In the genomic region with DNA sequence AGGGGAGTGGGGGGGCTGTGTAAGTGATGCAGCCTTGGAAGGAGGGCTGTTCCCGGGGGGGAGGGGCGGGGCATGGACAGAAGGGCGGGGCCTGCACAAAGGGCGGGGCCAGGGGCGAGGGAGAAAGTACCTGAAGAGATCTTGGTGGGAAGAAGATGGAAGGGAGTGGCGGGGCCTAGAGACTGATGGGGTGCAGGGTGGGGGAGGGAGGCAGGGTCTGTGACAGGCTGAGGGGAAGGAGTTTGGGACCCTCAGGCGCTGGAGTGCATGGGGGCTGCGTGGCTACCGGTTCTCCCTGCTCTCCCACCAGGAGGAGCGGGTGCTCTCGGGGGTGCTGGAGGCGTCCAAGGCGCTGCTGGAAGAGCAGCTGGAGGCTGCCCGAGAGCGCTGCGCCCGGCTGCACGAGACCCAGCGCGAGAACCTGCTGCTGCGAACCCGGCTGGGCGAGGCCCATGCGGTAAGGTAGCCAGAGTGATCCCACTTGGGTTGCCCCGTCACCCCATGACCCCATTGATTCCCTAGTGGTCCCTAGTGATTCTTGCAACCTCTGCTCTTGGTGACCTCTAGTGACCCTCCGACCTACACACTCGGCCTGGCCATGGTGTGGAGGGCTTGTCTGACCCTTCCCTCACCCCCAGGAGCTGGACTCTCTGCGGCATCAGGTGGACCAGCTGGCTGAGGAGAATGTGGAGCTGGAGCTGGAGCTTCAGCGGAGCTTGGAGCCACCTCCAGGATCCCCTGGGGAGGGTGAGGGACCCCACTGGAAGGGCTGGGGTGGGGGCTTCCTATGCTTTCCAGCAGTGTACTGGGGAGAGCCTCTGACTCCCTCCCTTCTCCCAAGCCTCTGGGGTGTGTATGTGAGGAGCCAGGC, we compare ENCODE assay signal across 10 cellular contexts. TPM values are rescaled to one million over a fixed set of nuclear protein-coding genes. Genes with fewer than 3 reads are reported as not detected.
A peak's percentile ranks its signal among the peaks of the same experiment; 100 is the strongest.
DNase-seq lines count a peak whose midpoint lies in the region; ATAC-seq and TF ChIP-seq lines count a peak whose summit lies in the region.
"Had no signal": no experiment of that assay in that cellular context is flagged by ENCODE, and none has a peak within 500 bp of the region (broad histone marks: within the 10 kb centered on the region; RNA-seq: fewer than 3 reads in every experiment).

No MANE protein-coding gene starts in this region.

- H3K36me3 Mint-ChIP-seq in CD8-positive, alpha-beta memory T cell = peaks cover 0 to 44% (median 5%) of the 10 kb centered on the region in 3 donors

- peaks cover 30 to 50% (median 32%) of the 10 kb centered on the region in 3 donors for H3K4me1 Mint-ChIP-seq in CD8-positive, alpha-beta memory T cell

- no peaks in the 10 kb centered on the region for H3F3A ChIP-seq in PC-3 (ENCODE audit: low read length, unreplicated experiment)

- H3K4me3 ChIP-seq in CD8-positive, alpha-beta memory T cell (ENCODE audit: low read length) = no peak overlapping the region
- H3K4me3 ChIP-seq in PC-3 (ENCODE audit: low read length) (peak overlapping the region; percentile 65), fibroblast of mammary gland (ENCODE audit: control insufficient read depth, low read depth, low read length) (peak overlapping the region; percentile 12), prostate gland (peak overlapping the region; percentile 1 to 24)

- H3K4me3 Mint-ChIP-seq in CD8-positive, alpha-beta memory T cell = peak overlapping the region in 5 of 7 donors; percentile 16 to 70 (median 41)

- H3K9me2 ChIP-seq in PC-3 (replicated peaks; ENCODE audit: low read length) = no peaks in the 10 kb centered on the region

- no TSS peak for BruUV-seq in PC-3 (replicated peaks; lab: Mats Ljungman, UMichigan)

- H2AFZ ChIP-seq in PC-3 (ENCODE audit: low read length) = peak overlapping the region; percentile 84

- intact Hi-C loops in PC-3 (cut with micrococcal nuclease) (no loop called here), prostate gland (cut with DNase I) (no loop called here)

- H3K4me1 ChIP-seq in CD8-positive, alpha-beta memory T cell (ENCODE audit: insufficient read depth, low read length) = peaks cover 32% of the 10 kb centered on the region
- peaks cover 12% of the 10 kb centered on the region for H3K4me1 ChIP-seq in PC-3 (ENCODE audit: insufficient read depth, low read length)
- peaks cover 4% of the 10 kb centered on the region for H3K4me1 ChIP-seq in prostate gland (replicated peaks)

- no peaks in the 10 kb centered on the region for H3K27me3 ChIP-seq in CD8-positive, alpha-beta memory T cell (ENCODE audit: insufficient read depth, low read length, poor library complexity, severe bottlenecking)
- H3K27me3 ChIP-seq in PC-3 (ENCODE audit: low read length) (no peaks in the 10 kb centered on the region), prostate gland (replicated peaks; ENCODE audit: insufficient read depth) (no peaks in the 10 kb centered on the region)

- H3K4me2 ChIP-seq in PC-3 (ENCODE audit: low read length) = peak overlapping the region; percentile 87

- H3K27ac ChIP-seq in CD8-positive, alpha-beta memory T cell (ENCODE audit: low read depth, low read length) = no peak overlapping the region
- H3K27ac ChIP-seq in PC-3 (ENCODE audit: low read length) (no peak overlapping the region), prostate gland (peak overlapping the region; percentile 71 to 81)

- no peak for TF ChIP-seq POLR2A in prostate gland (IDR thresholded peaks at IDR 0.05)

- H3K27ac Mint-ChIP-seq in CD8-positive, alpha-beta memory T cell = peak overlapping the region in 5 of 8 donors; percentile 23 to 82 (median 74)
- H3K27ac Mint-ChIP-seq: memory B cell had no signal

- no peaks in the 10 kb centered on the region for H3K9me3 Mint-ChIP-seq in CD8-positive, alpha-beta memory T cell
- H3K9me3 Mint-ChIP-seq: dendritic cell treated with granulocyte-macrophage colony-stimulating factor and Interleukin-4, amounts not matched to agents 40 ng/mL and 50 ng/mL, for 4 days; memory B cell had no signal

- DNase-seq in CD8-positive, alpha-beta memory T cell = no peak
- DNase-seq in PC-3 (no peak), fibroblast of mammary gland (ENCODE audit: low read depth) (no peak), prostate gland (ENCODE audit: low spot score) (no peak), HCEC 1CT (no peak), ureter (ENCODE audit: low spot score) (no peak), amygdala (lab: John Stamatoyannopoulos, UW) (no peak)
- DNase-seq in NK-92 treated with Interleukin-12 subunit alpha and Interleukin-12 subunit beta, amount 100 ng/mL, for 24 hours (lab: John Stamatoyannopoulos, UW) = no peak

- POLR2A ChIA-PET in CD8-positive, alpha-beta memory T cell (lab: Charles Lee) = interaction anchor here (0.7 to 2.1 kb wide), 3 partner anchors 12 to 25 kb away, joined by 3 to 16 read pairs (median 5); a partner anchor contains a TSS
- POLR2A ChIA-PET in PC-3 (lab: Charles Lee; ENCODE audit: unreplicated experiment) = interaction anchor here (0.6 to 0.7 kb wide), 3 partner anchors 12 to 1679 kb away, joined by 3 to 7 read pairs (median 4); a partner anchor contains a TSS

- H3K27me3 Mint-ChIP-seq in CD8-positive, alpha-beta memory T cell = peaks cover 0 to 2% of the 10 kb centered on the region in 2 donors
- H3K27me3 Mint-ChIP-seq: dendritic cell treated with granulocyte-macrophage colony-stimulating factor and Interleukin-4, amounts not matched to agents 40 ng/mL and 50 ng/mL, for 4 days; memory B cell had no signal

- no peaks in the 10 kb centered on the region for H3K79me2 ChIP-seq in PC-3 (ENCODE audit: low read length)

- peak; percentile 1; the same call in 1 of the 2 replicates for ATAC-seq in PC-3

- 67% methylated on average over 29 of the region's 29 CpGs for WGBS in prostate gland

- no peaks in the 10 kb centered on the region for H3K9me3 ChIP-seq in CD8-positive, alpha-beta memory T cell (ENCODE audit: low read length)
- no peaks in the 10 kb centered on the region for H3K9me3 ChIP-seq in PC-3 (ENCODE audit: low read length)
- no peaks in the 10 kb centered on the region for H3K9me3 ChIP-seq in prostate gland

- TF ChIP-seq CTCF in PC-3 (conservative IDR thresholded peaks at IDR 0.05; ENCODE audit: low read depth, low read length) (no peak), fibroblast of mammary gland (conservative IDR thresholded peaks at IDR 0.05; ENCODE audit: control insufficient read depth, insufficient read depth, low read depth, low read length) (no peak), prostate gland (IDR thresholded peaks at IDR 0.05) (no peak)

- no peaks in the 10 kb centered on the region for H4K20me1 ChIP-seq in PC-3 (ENCODE audit: low read length)

- H3K36me3 ChIP-seq in CD8-positive, alpha-beta memory T cell (ENCODE audit: insufficient read depth, low read length) = peaks cover 7% of the 10 kb centered on the region
- H3K36me3 ChIP-seq in PC-3 (ENCODE audit: low read depth, low read length) (no peaks in the 10 kb centered on the region), prostate gland (no peaks in the 10 kb centered on the region)

- no peak overlapping the region for H3K9ac ChIP-seq in PC-3 (ENCODE audit: low read length)

- CTCF ChIA-PET in CD8-positive, alpha-beta memory T cell (lab: Charles Lee) = interaction anchor here (1.0 to 6.7 kb wide), 6 partner anchors 11 to 138 kb away, joined by 3 to 42 read pairs (median 10); a partner anchor contains a TSS
- CTCF ChIA-PET in PC-3 (lab: Charles Lee) = interaction anchor here (0.6 to 1.5 kb wide), 8 partner anchors 10 to 204 kb away, joined by 3 to 27 read pairs (median 6); a partner anchor contains a TSS

RNA-seq across cellular contexts. Expression of a gene that starts 3.1 kb away (rescaled TPM):
- total RNA-seq in CD8-positive, alpha-beta memory T cell = 100 to 1,000 TPM; 101 to 105 TPM
- 45.6 TPM for polyA plus RNA-seq in CD8-positive, alpha-beta memory T cell
- total RNA-seq in PC-3 (2014; rRNA removed) (19.6 and 21.0 TPM in 2 replicates), prostate gland (1 to 10 TPM; 3.0 to 10.0 TPM), ureter (17.1 TPM)

RNA-seq across cellular contexts. Expression of a gene that starts 15.9 kb away (rescaled TPM):
- total RNA-seq in CD8-positive, alpha-beta memory T cell = 10 to 100 TPM; 38.0 to 39.0 TPM
- polyA plus RNA-seq in CD8-positive, alpha-beta memory T cell = 15.9 TPM
- 148 and 189 TPM in 2 replicates for total RNA-seq in PC-3 (2014; rRNA removed)
- 10 to 100 TPM; 18.9 to 23.7 TPM for total RNA-seq in prostate gland
- total RNA-seq in ureter = 31.3 TPM

RNA-seq across cellular contexts. Expression of a gene that starts 25.2 kb away (rescaled TPM):
- total RNA-seq in CD8-positive, alpha-beta memory T cell = 100 to 1,000 TPM; 114 to 126 TPM
- polyA plus RNA-seq in CD8-positive, alpha-beta memory T cell = 170 TPM
- 467 and 585 TPM in 2 replicates for total RNA-seq in PC-3 (2014; rRNA removed)
- 100 to 1,000 TPM; 224 to 303 TPM for total RNA-seq in prostate gland
- total RNA-seq in ureter = 255 TPM

RNA-seq across cellular contexts. Expression of a gene that starts 25.7 kb away (rescaled TPM):
- total RNA-seq in CD8-positive, alpha-beta memory T cell = 100 to 1,000 TPM; 327 to 332 TPM
- polyA plus RNA-seq in CD8-positive, alpha-beta memory T cell = 467 TPM
- total RNA-seq in PC-3 (2014; rRNA removed) (812 and 815 TPM in 2 replicates), prostate gland (100 to 1,000 TPM; 328 to 400 TPM), ureter (156 TPM)

RNA-seq across cellular contexts. Expression of a gene that starts 37.8 kb away (rescaled TPM):
- 10 to 100 TPM; 52.2 to 54.3 TPM for total RNA-seq in CD8-positive, alpha-beta memory T cell
- 11.9 TPM for polyA plus RNA-seq in CD8-positive, alpha-beta memory T cell
- 111 and 114 TPM in 2 replicates for total RNA-seq in PC-3 (2014; rRNA removed)
- total RNA-seq in prostate gland = 10 to 100 TPM; 38.7 to 54.7 TPM
- total RNA-seq in ureter = 82.8 TPM

Comparison
In these comparisons a context has a peak if more than half of its experiments do, and no peak if none do; other contexts are left out.
1. H3K27ac ChIP-seq: peak in prostate gland (2 of 2); none in CD8-positive, alpha-beta memory T cell (single experiment) and PC-3 (single experiment).